Comparison of ENCODE assay signal across 14 cellular contexts in genomic region chr2:162710282-162710891, GRCh38.
DNase-seq lines count a peak whose midpoint lies in the region; ATAC-seq and TF ChIP-seq lines count a peak whose summit lies in the region.
"Had no signal": no experiment of that assay in that cellular context is flagged by ENCODE, and none has a peak within 500 bp of the region (broad histone marks: within the 10 kb centered on the region; RNA-seq: fewer than 3 reads in every experiment).

No MANE protein-coding gene starts in this region.

- no peak overlapping the region for H3K4me2 ChIP-seq in PC-3 (ENCODE audit: low read length)

- intact Hi-C loops in PC-3 (cut with micrococcal nuclease) = no loop called here
- intact Hi-C loops in right lobe of liver (cut with DNase I) = no loop called here

- no peaks in the 10 kb centered on the region for H3K9me2 ChIP-seq in PC-3 (replicated peaks; ENCODE audit: low read length)

- H3K9ac ChIP-seq in PC-3 (ENCODE audit: low read length) = no peak overlapping the region

- H3F3A ChIP-seq in PC-3 (ENCODE audit: low read length, unreplicated experiment) = no peaks in the 10 kb centered on the region

- WGBS in right lobe of liver (ENCODE audit: insufficient coverage, low coverage, low lambda C conversion rate, missing lambda C conversion rate) = 13% methylated on average over 3 of the region's 3 CpGs

- no peak overlapping the region for H2AFZ ChIP-seq in PC-3 (ENCODE audit: low read length)

- no peaks in the 10 kb centered on the region for H3K79me2 ChIP-seq in PC-3 (ENCODE audit: low read length)

- TF ChIP-seq CTCF in PC-3 (conservative IDR thresholded peaks at IDR 0.05; ENCODE audit: low read depth, low read length) = no peak
- TF ChIP-seq CTCF in right lobe of liver (IDR thresholded peaks at IDR 0.05) = no peak

- no peaks in the 10 kb centered on the region for H3K9me3 ChIP-seq in PC-3 (ENCODE audit: low read length)
- H3K9me3 ChIP-seq in right lobe of liver = no peaks in the 10 kb centered on the region
- H3K9me3 ChIP-seq: Peyer's patch had no signal

- POLR2A ChIA-PET in PC-3 (lab: Charles Lee; ENCODE audit: unreplicated experiment) = no interaction called here

- no peaks in the 10 kb centered on the region for H3K36me3 ChIP-seq in PC-3 (ENCODE audit: low read depth, low read length)
- H3K36me3 ChIP-seq in right lobe of liver = no peaks in the 10 kb centered on the region
- H3K36me3 ChIP-seq: Peyer's patch had no signal

- H3K27ac ChIP-seq in PC-3 (ENCODE audit: low read length) (no peak overlapping the region), right lobe of liver (peak overlapping the region in 2 of 3 donors; percentile 68 to 74)
- H3K27ac ChIP-seq: Peyer's patch had no signal

- no peak for TF ChIP-seq POLR2A in right lobe of liver (IDR thresholded peaks at IDR 0.05)

- H3K4me1 ChIP-seq in PC-3 (ENCODE audit: insufficient read depth, low read length) (peaks cover 4% of the 10 kb centered on the region; the same call in 1 of the 2 replicates), right lobe of liver (peaks cover 0 to 33% (median 16%) of the 10 kb centered on the region in 4 donors)

- ATAC-seq in PC-3 (peak; percentile 53; the same call in 1 of the 2 replicates), right lobe of liver (peak; percentile 88 to 96 (median 92)), HG02759 (IDR thresholded peaks at IDR 0.05; ENCODE audit: unreplicated experiment) (no peak)

- H4K20me1 ChIP-seq in PC-3 (ENCODE audit: low read length) = no peaks in the 10 kb centered on the region

- peaks cover 23% of the 10 kb centered on the region for H3K27me3 ChIP-seq in PC-3 (ENCODE audit: low read length)
- H3K27me3 ChIP-seq in right lobe of liver = no peaks in the 10 kb centered on the region
- H3K27me3 ChIP-seq: Peyer's patch had no signal

- BruUV-seq in PC-3 (replicated peaks; lab: Mats Ljungman, UMichigan) = no TSS peak

- CTCF ChIA-PET in PC-3 (lab: Charles Lee) = no interaction called here

- DNase-seq in DMS153 (lab: John Stamatoyannopoulos, UW) (peak; percentile 74), NCI-H1105 (lab: John Stamatoyannopoulos, UW) (peak; percentile 3), PC-3 (peak; percentile 50), right lobe of liver (peak; percentile 35 to 77 (median 59)), AG08396 (ENCODE audit: low spot score) (no peak), hepatic stellate cell (ENCODE audit: low spot score) (no peak), SIG-M5 treated with dmso at 0.1 percent for 504 hours (lab: John Stamatoyannopoulos, UW; ENCODE audit: unreplicated experiment) (no peak)
- DNase-seq: amniotic stem cell; effector memory CD4-positive, alpha-beta T cell; GDM1; H9; retina had no signal

- H3K4me3 ChIP-seq in PC-3 (ENCODE audit: low read length) = no peak overlapping the region
- H3K4me3 ChIP-seq in right lobe of liver = no peak overlapping the region
- H3K4me3 ChIP-seq: Peyer's patch had no signal

Comparison
In these comparisons a context has a peak if more than half of its experiments do, and no peak if none do; other contexts are left out.
1. DNase-seq: peak in DMS153 (single experiment), NCI-H1105 (single experiment), PC-3 (single experiment) and right lobe of liver (3 of 3); none in AG08396 (single experiment), hepatic stellate cell (single experiment) and SIG-M5 treated with dmso at 0.1 percent for 504 hours (single experiment).